Comparison of ENCODE assay signal across 9 cellular contexts in the genomic region with DNA sequence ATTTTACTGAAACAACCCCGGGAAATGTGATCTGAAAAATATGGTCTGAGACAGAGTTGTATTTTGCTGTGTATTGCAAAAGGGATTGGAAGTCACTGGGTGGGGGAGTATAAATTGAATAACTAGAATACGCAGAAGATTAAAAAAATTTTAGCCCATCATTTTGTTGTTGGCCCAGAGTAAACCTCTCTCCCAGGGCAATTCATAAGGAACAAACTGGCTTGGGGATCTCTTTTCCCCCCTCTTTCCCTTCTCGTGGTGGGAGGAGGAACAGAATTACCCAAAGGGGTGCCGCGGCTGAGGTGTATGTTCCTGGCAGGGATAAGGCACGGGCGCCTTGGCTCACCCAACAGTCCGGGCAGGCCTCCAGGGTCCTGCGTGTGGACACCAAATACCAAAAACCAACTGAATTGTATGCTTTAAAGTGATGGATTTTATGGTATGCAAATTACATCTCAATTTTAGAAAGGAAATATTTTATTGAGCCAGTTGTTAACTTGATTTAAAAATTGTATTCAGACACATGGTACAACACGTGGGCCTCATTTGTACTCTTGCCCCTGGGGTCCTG.
A peak's percentile ranks its signal among the peaks of the same experiment; 100 is the strongest.
DNase-seq lines count a peak whose midpoint lies in the region; TF ChIP-seq lines count a peak whose summit lies in the region.
"Had no signal": no experiment of that assay in that cellular context is flagged by ENCODE, and none has a peak within 500 bp of the region (broad histone marks: within the 10 kb centered on the region; RNA-seq: fewer than 3 reads in every experiment).

No MANE protein-coding gene starts in this region.

- 26% methylated on average over 10 of the region's 10 CpGs for WGBS in prostate gland

- H3K9me3 Mint-ChIP-seq in Calu3 (ENCODE audit: low read depth, unreplicated experiment) (no peaks in the 10 kb centered on the region), chondrocyte (ENCODE audit: low read depth) (no peaks in the 10 kb centered on the region)
- H3K9me3 Mint-ChIP-seq: naive thymus-derived CD4-positive, alpha-beta T cell had no signal

- H3K4me1 Mint-ChIP-seq in Calu3 (ENCODE audit: low read depth, unreplicated experiment) (peaks cover 24% of the 10 kb centered on the region), chondrocyte (ENCODE audit: low read depth) (peaks cover 5% of the 10 kb centered on the region)

- no peaks in the 10 kb centered on the region for H4K20me1 ChIP-seq in OCI-LY3 (ENCODE audit: insufficient read depth, low read length)

- H3K4me3 ChIP-seq in OCI-LY3 (ENCODE audit: low read length) (no peak overlapping the region), prostate gland (no peak overlapping the region), H7 (ENCODE audit: insufficient read depth, low read depth, low read length) (no peak overlapping the region)

- peak overlapping the region; percentile 21 for H3K27ac Mint-ChIP-seq in Calu3 (ENCODE audit: unreplicated experiment)
- H3K27ac Mint-ChIP-seq in chondrocyte (ENCODE audit: unreplicated experiment): no peak overlapping the region
- H3K27ac Mint-ChIP-seq: naive thymus-derived CD4-positive, alpha-beta T cell had no signal

- H3K4me1 ChIP-seq in OCI-LY3 (ENCODE audit: low read length) (peaks cover 26% of the 10 kb centered on the region), prostate gland (replicated peaks) (no peaks in the 10 kb centered on the region)

- POLR2A ChIA-PET in HEK293T (lab: Yijun Ruan, JAX): no interaction called here

- CTCF ChIA-PET in Calu3 (lab: Charles Lee) (interaction anchor here (1.3 to 2.5 kb wide), 3 partner anchors 170 to 289 kb away, joined by 3 to 10 read pairs (median 6); no protein-coding TSS in a partner anchor), HEK293T (lab: Yijun Ruan, JAX) (interaction anchor here (0.6 kb wide), 1 partner anchor 203 kb away, joined by 3 read pairs; no protein-coding TSS in a partner anchor)

- H3K27ac ChIP-seq in OCI-LY3 (ENCODE audit: low read length) (no peak overlapping the region), prostate gland (no peak overlapping the region)

- H3K79me2 ChIP-seq in OCI-LY3 (ENCODE audit: low read length): no peaks in the 10 kb centered on the region

- H2AFZ ChIP-seq in OCI-LY3 (ENCODE audit: low read depth, low read length): no peak overlapping the region

- H3K4me2 ChIP-seq in OCI-LY3 (ENCODE audit: low read length): peak overlapping the region; percentile 99

- H3K36me3 ChIP-seq in OCI-LY3 (replicated peaks; ENCODE audit: low read depth, low read length): no peaks in the 10 kb centered on the region
- no peaks in the 10 kb centered on the region for H3K36me3 ChIP-seq in prostate gland
- H3K36me3 ChIP-seq in H7 (replicated peaks; ENCODE audit: control insufficient read depth, insufficient read depth, low read length): no peaks in the 10 kb centered on the region

- peak overlapping the region; percentile 59 for H3K4me3 Mint-ChIP-seq in Calu3 (ENCODE audit: low read depth, unreplicated experiment)
- no peak overlapping the region for H3K4me3 Mint-ChIP-seq in chondrocyte (ENCODE audit: unreplicated experiment)
- H3K4me3 Mint-ChIP-seq: naive thymus-derived CD4-positive, alpha-beta T cell had no signal

- H3K27me3 ChIP-seq in OCI-LY3 (ENCODE audit: low read depth, low read length): peaks cover 54% of the 10 kb centered on the region
- no peaks in the 10 kb centered on the region for H3K27me3 ChIP-seq in prostate gland (replicated peaks; ENCODE audit: insufficient read depth)
- H3K27me3 ChIP-seq in H7 (ENCODE audit: control insufficient read depth, insufficient read depth, low read length): no peaks in the 10 kb centered on the region; the same call in 1 of the 2 replicates

- no TSS peak for BruUV-seq in Calu3 (replicated peaks; lab: Mats Ljungman, UMichigan)

- peaks cover 10% of the 10 kb centered on the region for H3K36me3 Mint-ChIP-seq in Calu3 (ENCODE audit: insufficient read depth, unreplicated experiment)
- no peaks in the 10 kb centered on the region for H3K36me3 Mint-ChIP-seq in chondrocyte (ENCODE audit: low read depth)
- H3K36me3 Mint-ChIP-seq: naive thymus-derived CD4-positive, alpha-beta T cell had no signal

- H3K9me3 ChIP-seq in OCI-LY3 (ENCODE audit: insufficient read depth, low read length) (no peaks in the 10 kb centered on the region), prostate gland (no peaks in the 10 kb centered on the region)

- TF ChIP-seq CTCF in Calu3 (IDR thresholded peaks at IDR 0.05; ENCODE audit: unreplicated experiment) (no peak), OCI-LY3 (IDR thresholded peaks at IDR 0.05; ENCODE audit: low read depth, low read length) (no peak), chondrocyte (IDR thresholded peaks at IDR 0.05) (peak; percentile 49), prostate gland (IDR thresholded peaks at IDR 0.05) (no peak)

- TF ChIP-seq POLR2A in prostate gland (IDR thresholded peaks at IDR 0.05): no peak

- H3K27me3 Mint-ChIP-seq in Calu3 (ENCODE audit: unreplicated experiment): peaks cover 18% of the 10 kb centered on the region
- peaks cover 4% of the 10 kb centered on the region for H3K27me3 Mint-ChIP-seq in chondrocyte (ENCODE audit: low read depth)

- no peak overlapping the region for H3K9ac ChIP-seq in OCI-LY3 (ENCODE audit: low read length)

- intact Hi-C loops in Calu3 (cut with micrococcal nuclease; ENCODE audit: unreplicated experiment) (loop anchor here (1.0 to 2.0 kb wide), 3 partner anchors 123 to 288 kb away; no protein-coding TSS in a partner anchor), prostate gland (cut with DNase I) (loop anchor here (2.0 to 5.0 kb wide), 3 partner anchors 116 to 491 kb away; no protein-coding TSS in a partner anchor)

- DNase-seq in Calu3 (no peak), chondrocyte (ENCODE audit: low spot score) (no peak), prostate gland (ENCODE audit: low spot score) (peak; percentile 15), HEK293T (ENCODE audit: extremely low spot score) (no peak), H7 (no peak)
- no peak for DNase-seq in activated CD4-positive, CD25-positive, alpha-beta regulatory T cell treated with anti-CD3 and anti-CD28 coated beads, Interleukin-2, amount 50 U/mL, for 72 hours
- DNase-seq: NCI-H2081 treated with DMSO at 0.1 percent for 48 hours had no signal

TF ChIP-seq in HEK293T, 16 proteins besides CTCF, POLR2A, EP300 and RAD21:
- TF ChIP-seq HDGF (IDR thresholded peaks at IDR 0.05; ENCODE audit: borderline replicate concordance): no peak
- TF ChIP-seq TARDBP (IDR thresholded peaks at IDR 0.05): no peak
- TF ChIP-seq L3MBTL2 (conservative IDR thresholded peaks at IDR 0.05): no peak
- TF ChIP-seq BHLHE40 (IDR thresholded peaks at IDR 0.05; ENCODE audit: borderline replicate concordance): no peak
- no peak for TF ChIP-seq FOXM1 (IDR thresholded peaks at IDR 0.05; ENCODE audit: borderline replicate concordance)
- TF ChIP-seq ELF4 (IDR thresholded peaks at IDR 0.05): no peak
- no peak for TF ChIP-seq PKNOX1 (IDR thresholded peaks at IDR 0.05)
- no peak for TF ChIP-seq CTBP1 (IDR thresholded peaks at IDR 0.05; ENCODE audit: borderline replicate concordance)
- TF ChIP-seq NFRKB (IDR thresholded peaks at IDR 0.05): no peak
- no peak for TF ChIP-seq SP1 (IDR thresholded peaks at IDR 0.05)
- no peak for TF ChIP-seq ARNT (IDR thresholded peaks at IDR 0.05)
- TF ChIP-seq FOXK2 (IDR thresholded peaks at IDR 0.05): no peak
- no peak for TF ChIP-seq LEF1 (IDR thresholded peaks at IDR 0.05; ENCODE audit: borderline replicate concordance)
- TF ChIP-seq SUZ12 (IDR thresholded peaks at IDR 0.05): no peak
- no peak for TF ChIP-seq ZNF384 (IDR thresholded peaks at IDR 0.05)
- no peak for TF ChIP-seq FOXA1 (IDR thresholded peaks at IDR 0.05)
